In genomic region chr14:58598028-58598850, GRCh38 we compare ENCODE assay signal across 22 cellular contexts. TPM values are rescaled to one million over a fixed set of nuclear protein-coding genes. Genes with fewer than 3 reads are reported as not detected.
DNase-seq lines count a peak whose midpoint lies in the region; ATAC-seq and TF ChIP-seq lines count a peak whose summit lies in the region.
"Had no signal": no experiment of that assay in that cellular context is flagged by ENCODE, and none has a peak within 500 bp of the region (broad histone marks: within the 10 kb centered on the region; RNA-seq: fewer than 3 reads in every experiment).

No MANE protein-coding gene starts in this region.

- no peak overlapping the region for H3K4me2 ChIP-seq in H9 (ENCODE audit: insufficient read depth, insufficient read length, low read length)

- H3K27me3 ChIP-seq in vagina (no peaks in the 10 kb centered on the region), H9 (ENCODE audit: insufficient read depth, low read length) (no peaks in the 10 kb centered on the region)
- H3K27me3 ChIP-seq: dorsolateral prefrontal cortex, tibial artery had no signal

- no peak overlapping the region for H3K4me3 ChIP-seq in vagina
- H3K4me3 ChIP-seq: dorsolateral prefrontal cortex, GM23248, tibial artery had no signal

- no peak overlapping the region for H4K8ac ChIP-seq in H9 (replicated peaks; ENCODE audit: insufficient read length, low read depth, low read length)

- H3K18ac ChIP-seq in H9 (ENCODE audit: insufficient read length, low read depth, low read length): no peak overlapping the region

- H3K27me3 Mint-ChIP-seq in T-helper 17 cell (peaks cover 7% of the 10 kb centered on the region), H9 (ENCODE audit: low read depth) (no peaks in the 10 kb centered on the region)
- H3K27me3 Mint-ChIP-seq: activated B cell treated with CpG ODN at 0.5 μM for 24 hours had no signal

- no peaks in the 10 kb centered on the region for H3K79me2 ChIP-seq in H9 (ENCODE audit: insufficient read depth, low read length)
- H3K79me2 ChIP-seq: parathyroid adenoma had no signal

- no peak overlapping the region for H4K91ac ChIP-seq in H9 (ENCODE audit: insufficient read length, low read depth, low read length)

- H3K36me3 Mint-ChIP-seq in T-helper 17 cell (ENCODE audit: low read depth): no peaks in the 10 kb centered on the region
- H3K36me3 Mint-ChIP-seq in H9 (ENCODE audit: insufficient read depth in 1 of 3, low read depth in 3 of 3): no peaks in the 10 kb centered on the region; a peak in 1 of 7 replicates

- WGBS in H9 (ENCODE audit: extremely low coverage, insufficient read length, low lambda C conversion rate): no CpG with 5 or more reads among the region's 5 CpGs

- H3K27ac Mint-ChIP-seq in T-helper 17 cell (no peak overlapping the region), H9 (0 out of 7 replicates have a peak overlapping the region, but pooled peaks of 1 of the 3 experiments have one; percentile 55)
- H3K27ac Mint-ChIP-seq: activated B cell treated with CpG ODN at 0.5 μM for 24 hours; nephron progenitor cell; stimulated activated naive CD8-positive, alpha-beta T cell treated with anti-CD3 and anti-CD28 coated beads, Interleukin-15, Interleukin-2, amounts not matched to agents 100 ng/mL and 50 ng/mL, for 24 hours had no signal

- H3K14ac ChIP-seq in H9 (ENCODE audit: insufficient read depth, low read length): no peak overlapping the region

- TF ChIP-seq POLR2A in vagina (IDR thresholded peaks at IDR 0.05): no peak

- H3K9me3 ChIP-seq in T-helper 17 cell (ENCODE audit: control insufficient read depth, low read length, poor library complexity, severe bottlenecking): no peaks in the 10 kb centered on the region
- no peaks in the 10 kb centered on the region for H3K9me3 ChIP-seq in vagina
- no peaks in the 10 kb centered on the region for H3K9me3 ChIP-seq in H9 (ENCODE audit: control insufficient read depth, low read depth, low read length)
- H3K9me3 ChIP-seq: tibial artery had no signal

- H3K23me2 ChIP-seq in H9 (ENCODE audit: insufficient read length, low read depth, low read length, poor library complexity, severe bottlenecking): no peaks in the 10 kb centered on the region

- no peaks in the 10 kb centered on the region for H3K79me1 ChIP-seq in H9 (ENCODE audit: insufficient read depth, low read depth, low read length, poor library complexity, severe bottlenecking)

- H3T11ph ChIP-seq in H9 (ENCODE audit: low read length): no peak overlapping the region

- no peak overlapping the region for H4K5ac ChIP-seq in H9 (ENCODE audit: insufficient read length, low read depth, low read length)

- H3K36me3 ChIP-seq in vagina: no peaks in the 10 kb centered on the region
- H3K36me3 ChIP-seq: tibial artery had no signal

- H2AK5ac ChIP-seq in H9 (ENCODE audit: insufficient read length, low read length): no peak overlapping the region

- H3K27ac ChIP-seq in vagina (no peak overlapping the region), H9 (ENCODE audit: insufficient read length, low read depth, low read length) (no peak overlapping the region)
- H3K27ac ChIP-seq: dorsolateral prefrontal cortex, GM23248, parathyroid adenoma, tibial artery had no signal

- H3K4me1 Mint-ChIP-seq in T-helper 17 cell (peaks cover 16% of the 10 kb centered on the region), H9 (peaks cover 9 to 11% of the 10 kb centered on the region in 2 experiments; a peak in 2 of 4 replicates)
- H3K4me1 Mint-ChIP-seq: activated B cell treated with CpG ODN at 0.5 μM for 24 hours had no signal

- no peak overlapping the region for H3K56ac ChIP-seq in H9 (ENCODE audit: insufficient read length, low read depth, low read length)

- H2BK15ac ChIP-seq in H9 (ENCODE audit: low read depth, low read length): no peak overlapping the region

- H3K4ac ChIP-seq in H9 (ENCODE audit: low read depth, low read length): no peak overlapping the region

- ATAC-seq in T-helper 17 cell: peak; percentile 83
- ATAC-seq: right cardiac atrium, Right ventricle myocardium inferior had no signal

- no peaks in the 10 kb centered on the region for H3K4me1 ChIP-seq in vagina
- no peaks in the 10 kb centered on the region; the same call in 1 of the 2 replicates for H3K4me1 ChIP-seq in H9 (ENCODE audit: insufficient read depth, low read length)
- H3K4me1 ChIP-seq: parathyroid adenoma, tibial artery had no signal

- H3K9ac ChIP-seq in H9 (ENCODE audit: extremely low read depth, insufficient read length, low read length): no peak overlapping the region
- H3K9ac ChIP-seq: GM23248, parathyroid adenoma had no signal

- H2AFZ ChIP-seq in H9 (ENCODE audit: low read length): no peak overlapping the region
- H2AFZ ChIP-seq: GM23248, parathyroid adenoma had no signal

- H2BK12ac ChIP-seq in H9 (ENCODE audit: insufficient read length, low read depth, low read length): no peak overlapping the region

- H3K4me3 Mint-ChIP-seq in T-helper 17 cell (no peak overlapping the region), H9 (no peak overlapping the region)
- H3K4me3 Mint-ChIP-seq: activated B cell treated with CpG ODN at 0.5 μM for 24 hours; nephron progenitor cell; stimulated activated naive CD8-positive, alpha-beta T cell treated with anti-CD3 and anti-CD28 coated beads, Interleukin-15, Interleukin-2, amounts not matched to agents 100 ng/mL and 50 ng/mL, for 24 hours had no signal

- no peaks in the 10 kb centered on the region for H3K9me3 Mint-ChIP-seq in H9
- H3K9me3 Mint-ChIP-seq: activated B cell treated with CpG ODN at 0.5 μM for 24 hours; nephron progenitor cell; stimulated activated naive CD8-positive, alpha-beta T cell treated with anti-CD3 and anti-CD28 coated beads, Interleukin-15, Interleukin-2, amounts not matched to agents 100 ng/mL and 50 ng/mL, for 24 hours had no signal

- H2BK5ac ChIP-seq in H9 (ENCODE audit: insufficient read length, low read length): no peak overlapping the region

- peak; percentile 9 for DNase-seq in stimulated activated CD4-positive, alpha-beta T cell treated with anti-CD3 and anti-CD28 coated beads, Interleukin-2, amount 100 ng/mL, for 4 hours (ENCODE audit: low read depth)
- no peak for DNase-seq in stimulated activated CD4-positive, alpha-beta T cell treated with anti-CD3 and anti-CD28 coated beads, Interleukin-15, amount 100 ng/mL, for 24 hours
- DNase-seq in T-helper 17 cell (no peak), vagina (ENCODE audit: extremely low spot score in 2 of 2) (no peak), cerebellar nuclear complex (lab: John Stamatoyannopoulos, UW) (no peak), H9 (no peak)
- DNase-seq in central memory CD4-positive, alpha-beta T cell: peak; percentile 40
- DNase-seq: activated B cell treated with CpG ODN at 0.5 μM for 24 hours; activated effector memory CD4-positive, alpha-beta T cell treated with Interleukin-2 at 50 U/mL for 16 hours; GM23248; KBM-7; NCI-H1417 treated with DMSO at 0.1 percent for 48 hours; NCI-H2081 treated with DMSO at 0.1 percent for 48 hours; nephron progenitor cell; right cardiac atrium; T1000; tibial artery had no signal

- H2BK120ac ChIP-seq in H9 (ENCODE audit: low read depth, low read length, poor library complexity, severe bottlenecking): no peak overlapping the region

- no peak overlapping the region for H2BK20ac ChIP-seq in H9 (ENCODE audit: low read depth, low read length, poor library complexity, severe bottlenecking)

- TF ChIP-seq CTCF in vagina (IDR thresholded peaks at IDR 0.05): no peak
- no peak for TF ChIP-seq CTCF in H9 (conservative IDR thresholded peaks at IDR 0.05)

- intact Hi-C loops in vagina (cut with DNase I): no loop called here

- H4K20me1 ChIP-seq in H9 (ENCODE audit: control insufficient read depth, insufficient read depth, insufficient read length): no peaks in the 10 kb centered on the region

- H3K23ac ChIP-seq in H9 (ENCODE audit: insufficient read length, low read depth, low read length): no peak overlapping the region

RNA-seq across cellular contexts. Expression of gene DACT1, which starts 39.5 kb away (rescaled TPM):
- 1 to 10 TPM in 1 of 2 donors, under 1 TPM in 1; 0.91 to 1.8 TPM for total RNA-seq in T-helper 17 cell
- total RNA-seq in vagina: 9.8 TPM
- total RNA-seq in H9 (2021): 4.4 and 4.6 TPM in 2 replicates
- total RNA-seq: OCI-LY7 had no signal

Comparison
In these comparisons a context has a peak if more than half of its experiments do, and no peak if none do; other contexts are left out.
1. DNase-seq: peak in stimulated activated CD4-positive, alpha-beta T cell treated with anti-CD3 and anti-CD28 coated beads, Interleukin-2, amount 100 ng/mL, for 4 hours (single experiment) and central memory CD4-positive, alpha-beta T cell (single experiment); none in stimulated activated CD4-positive, alpha-beta T cell treated with anti-CD3 and anti-CD28 coated beads, Interleukin-15, amount 100 ng/mL, for 24 hours (single experiment), T-helper 17 cell (0 of 3), vagina (0 of 2), cerebellar nuclear complex (0 of 2) and H9 (single experiment).